Comparison of ENCODE assay signal across 37 cellular contexts in genomic region chr14:77251870-77252269, GRCh38. TPM values are rescaled to one million over a fixed set of nuclear protein-coding genes. Genes with fewer than 3 reads are reported as not detected.
"Had no signal": no experiment of that assay in that cellular context is flagged by ENCODE, and none has a peak within 500 bp of the region (broad histone marks: within the 10 kb centered on the region; RNA-seq: fewer than 3 reads in every experiment).

No MANE protein-coding gene starts in this region.

- H3K27ac ChIP-seq: brain microvascular endothelial cell, esophagus muscularis mucosa, foreskin keratinocyte, gastrocnemius medialis, heart left ventricle, WERI-Rb-1 had no signal

- H3K27me3 ChIP-seq: brain microvascular endothelial cell, foreskin keratinocyte had no signal

- H3K9me3 ChIP-seq: esophagus muscularis mucosa, gastrocnemius medialis, heart left ventricle had no signal

- H3K27me3 Mint-ChIP-seq: activated CD4-positive, alpha-beta T cell treated with anti-CD3 and anti-CD28 coated beads for 36 hours; activated naive CD8-positive, alpha-beta T cell had no signal

- DNase-seq: activated CD4-positive, alpha-beta memory T cell treated with anti-CD3 and anti-CD28 coated beads for 36 hours; activated CD4-positive, alpha-beta T cell treated with anti-CD3 and anti-CD28 coated beads for 36 hours; activated CD4-positive, alpha-beta T cell treated with anti-CD3 and anti-CD28 coated beads, Interleukin-2, amount 10 ng/mL, durations not matched to agents 24 days and 14 days; activated CD4-positive, CD25-positive, alpha-beta regulatory T cell; activated CD4-positive, CD25-positive, alpha-beta regulatory T cell treated with anti-CD3 and anti-CD28 coated beads, Interleukin-2, amount 50 U/mL, for 72 hours; activated CD8-positive, alpha-beta memory T cell treated with anti-CD3 and anti-CD28 coated beads, Interleukin-2, amount 10 ng/mL, durations not matched to agents 7 days and 5 days; activated CD8-positive, alpha-beta memory T cell treated with anti-CD3 and anti-CD28 coated beads, Interleukin-2, amount 50 U/mL, for 4 hours; activated CD8-positive, alpha-beta T cell treated with anti-CD3 and anti-CD28 coated beads, Interleukin-2, amount 10 ng/mL, durations not matched to agents 7 days and 5 days; activated effector memory CD4-positive, alpha-beta T cell treated with Interleukin-2 at 50 U/mL for 16 hours; activated gamma-delta T cell treated with Interleukin-2 at 50 U/mL for 16 hours; activated naive CD4-positive, alpha-beta T cell treated with anti-CD3 and anti-CD28 coated beads, Interleukin-2, amount 50 U/mL, for 16 hours; activated naive CD4-positive, alpha-beta T cell treated with Interleukin-2 at 50 U/mL for 16 hours; activated T-cell treated with anti-CD3 and anti-CD28 coated beads, Interleukin-2, amount 50 U/mL, for 1 hour; activated T-cell treated with anti-CD3 and anti-CD28 coated beads, Interleukin-2, amount 50 U/mL, for 72 hours; amniotic stem cell; anterior cingulate cortex; brain microvascular endothelial cell; cortex of kidney; dermis blood vessel endothelial cell; effector CD4-positive, alpha-beta T cell; effector memory CD8-positive, alpha-beta T cell; erythroblast; foreskin keratinocyte; gastrocnemius medialis; glutamatergic neuron; heart left ventricle; T-helper 1 cell; T-helper 17 cell; T1000; WERI-Rb-1 had no signal

- H3K36me3 Mint-ChIP-seq: activated CD4-positive, alpha-beta memory T cell treated with anti-CD3 and anti-CD28 coated beads for 36 hours; activated CD8-positive, alpha-beta memory T cell treated with anti-CD3 and anti-CD28 coated beads, Interleukin-2, amount 10 ng/mL, durations not matched to agents 7 days and 5 days; activated naive CD8-positive, alpha-beta T cell had no signal

- H3K4me1 ChIP-seq: esophagus muscularis mucosa, foreskin keratinocyte, gastrocnemius medialis, heart left ventricle had no signal

- ATAC-seq: activated CD4-positive, alpha-beta T cell treated with anti-CD3 and anti-CD28 coated beads for 36 hours; activated CD8-positive, alpha-beta memory T cell treated with anti-CD3 and anti-CD28 coated beads, Interleukin-2, amount 10 ng/mL, durations not matched to agents 7 days and 5 days; activated CD8-positive, alpha-beta T cell treated with anti-CD3 and anti-CD28 coated beads, Interleukin-2, amount 10 ng/mL, durations not matched to agents 7 days and 5 days; effector memory CD8-positive, alpha-beta T cell; foreskin keratinocyte; gastrocnemius medialis; heart left ventricle; T-helper 17 cell had no signal

- H3K9me3 Mint-ChIP-seq: activated CD4-positive, alpha-beta memory T cell treated with anti-CD3 and anti-CD28 coated beads for 36 hours; activated CD4-positive, alpha-beta T cell treated with anti-CD3 and anti-CD28 coated beads, Interleukin-2, amount 10 ng/mL, durations not matched to agents 24 days and 14 days; activated T-cell treated with anti-CD3 and anti-CD28 coated beads, Interleukin-2, amount 50 U/mL, for 72 hours; central memory CD8-positive, alpha-beta T cell; effector memory CD8-positive, alpha-beta T cell; T-helper 2 cell treated with Interferon-gamma antibody and Interleukin-4, amounts not matched to agents 5 μg/mL and 100 μg/mL, for 36 hours had no signal

- H3K4me3 Mint-ChIP-seq: activated CD4-positive, alpha-beta memory T cell treated with anti-CD3 and anti-CD28 coated beads for 36 hours; activated CD4-positive, alpha-beta T cell treated with anti-CD3 and anti-CD28 coated beads for 36 hours; activated CD4-positive, alpha-beta T cell treated with anti-CD3 and anti-CD28 coated beads, Interleukin-2, amount 10 ng/mL, durations not matched to agents 24 days and 14 days; activated CD8-positive, alpha-beta memory T cell treated with anti-CD3 and anti-CD28 coated beads, Interleukin-2, amount 10 ng/mL, durations not matched to agents 7 days and 5 days; activated CD8-positive, alpha-beta T cell treated with anti-CD3 and anti-CD28 coated beads, Interleukin-2, amount 10 ng/mL, durations not matched to agents 7 days and 5 days; activated naive CD8-positive, alpha-beta T cell; activated T-cell treated with anti-CD3 and anti-CD28 coated beads, Interleukin-2, amount 50 U/mL, for 72 hours; central memory CD8-positive, alpha-beta T cell; effector memory CD8-positive, alpha-beta T cell; T-helper 17 cell; T-helper 2 cell treated with Interferon-gamma antibody and Interleukin-4, amounts not matched to agents 5 μg/mL and 100 μg/mL, for 36 hours had no signal

- H3K27ac Mint-ChIP-seq: activated CD4-positive, alpha-beta memory T cell treated with anti-CD3 and anti-CD28 coated beads for 36 hours; activated CD4-positive, alpha-beta T cell treated with anti-CD3 and anti-CD28 coated beads for 36 hours; activated CD4-positive, alpha-beta T cell treated with anti-CD3 and anti-CD28 coated beads, Interleukin-2, amount 10 ng/mL, durations not matched to agents 24 days and 14 days; activated CD8-positive, alpha-beta memory T cell treated with anti-CD3 and anti-CD28 coated beads, Interleukin-2, amount 10 ng/mL, durations not matched to agents 7 days and 5 days; activated CD8-positive, alpha-beta T cell treated with anti-CD3 and anti-CD28 coated beads, Interleukin-2, amount 10 ng/mL, durations not matched to agents 7 days and 5 days; activated naive CD8-positive, alpha-beta T cell; activated T-cell treated with anti-CD3 and anti-CD28 coated beads, Interleukin-2, amount 50 U/mL, for 72 hours; effector memory CD8-positive, alpha-beta T cell; T-helper 17 cell; T-helper 2 cell treated with Interferon-gamma antibody and Interleukin-4, amounts not matched to agents 5 μg/mL and 100 μg/mL, for 36 hours had no signal

- H3K4me1 Mint-ChIP-seq: activated CD4-positive, alpha-beta T cell treated with anti-CD3 and anti-CD28 coated beads for 36 hours; activated CD4-positive, alpha-beta T cell treated with anti-CD3 and anti-CD28 coated beads, Interleukin-2, amount 10 ng/mL, durations not matched to agents 24 days and 14 days; activated CD8-positive, alpha-beta memory T cell treated with anti-CD3 and anti-CD28 coated beads, Interleukin-2, amount 10 ng/mL, durations not matched to agents 7 days and 5 days; central memory CD8-positive, alpha-beta T cell; T-helper 17 cell had no signal

- H3K36me3 ChIP-seq: brain microvascular endothelial cell, esophagus muscularis mucosa, gastrocnemius medialis, heart left ventricle, WERI-Rb-1 had no signal

- H3K4me3 ChIP-seq: esophagus muscularis mucosa, gastrocnemius medialis, heart left ventricle had no signal

RNA-seq across cellular contexts. Expression of gene NGB, which starts 19.1 kb away (rescaled TPM):
- total RNA-seq: activated CD4-positive, alpha-beta memory T cell treated with anti-CD3 and anti-CD28 coated beads for 36 hours; activated CD4-positive, alpha-beta T cell treated with anti-CD3 and anti-CD28 coated beads for 36 hours; activated CD4-positive, alpha-beta T cell treated with anti-CD3 and anti-CD28 coated beads, Interleukin-2, amount 10 ng/mL, durations not matched to agents 24 days and 14 days; activated CD8-positive, alpha-beta memory T cell treated with anti-CD3 and anti-CD28 coated beads for 36 hours; activated CD8-positive, alpha-beta memory T cell treated with anti-CD3 and anti-CD28 coated beads, Interleukin-2, amount 10 ng/mL, durations not matched to agents 7 days and 5 days; activated CD8-positive, alpha-beta T cell treated with anti-CD3 and anti-CD28 coated beads, Interleukin-2, amount 10 ng/mL, durations not matched to agents 7 days and 5 days; activated T-cell treated with anti-CD3 and anti-CD28 coated beads, Interleukin-2, amount 50 U/mL, for 72 hours; astrocyte; cardiac septum; dermis blood vessel endothelial cell; foreskin keratinocyte; gastrocnemius medialis; heart left ventricle; T-helper 17 cell had no signal
- polyA plus RNA-seq: foreskin keratinocyte, heart left ventricle had no signal
